ENCODE assay signal across 21 cellular contexts in genomic region chr16:86384980-86385379, GRCh38.
"Had no signal": no experiment of that assay in that cellular context is flagged by ENCODE, and none has a peak within 500 bp of the region (broad histone marks: within the 10 kb centered on the region; RNA-seq: fewer than 3 reads in every experiment).

No MANE protein-coding gene starts in this region.

- H3K4me3 ChIP-seq: gastroesophageal sphincter, heart left ventricle, hepatocyte, pancreas, right lobe of liver, suprapubic skin, transverse colon, vagina had no signal

- ATAC-seq: effector memory CD8-positive, alpha-beta T cell; foreskin keratinocyte; gastroesophageal sphincter; natural killer cell; stimulated activated naive CD8-positive, alpha-beta T cell treated with anti-CD3 and anti-CD28 coated beads, Interleukin-15, amount 100 ng/mL, for 72 hours had no signal

- H2AFZ ChIP-seq: hepatocyte had no signal

- H3K9me3 ChIP-seq: gastroesophageal sphincter, neutrophil, pancreas, right lobe of liver, suprapubic skin, transverse colon, vagina had no signal

- H3K4me3 Mint-ChIP-seq: effector memory CD8-positive, alpha-beta T cell; natural killer cell; stimulated activated naive CD8-positive, alpha-beta T cell treated with anti-CD3 and anti-CD28 coated beads, Interleukin-15, amount 100 ng/mL, for 72 hours had no signal

- H3K4me1 ChIP-seq: foreskin keratinocyte, pancreas, right lobe of liver, suprapubic skin, transverse colon had no signal

- H3K4me1 Mint-ChIP-seq: stimulated activated naive CD8-positive, alpha-beta T cell treated with anti-CD3 and anti-CD28 coated beads, Interleukin-15, amount 100 ng/mL, for 72 hours had no signal

- H3K36me3 Mint-ChIP-seq: natural killer cell had no signal

- H3K27ac ChIP-seq: foreskin keratinocyte, hepatocyte, neutrophil, pancreas, suprapubic skin had no signal

- H3K27ac Mint-ChIP-seq: effector memory CD8-positive, alpha-beta T cell; natural killer cell; progenitor cell of endocrine pancreas; stimulated activated naive CD8-positive, alpha-beta T cell treated with anti-CD3 and anti-CD28 coated beads, Interleukin-15, amount 100 ng/mL, for 72 hours had no signal

- H3K36me3 ChIP-seq: gastroesophageal sphincter, heart left ventricle, neutrophil, pancreas, right lobe of liver, suprapubic skin, transverse colon, vagina had no signal

- H3K4me2 ChIP-seq: hepatocyte had no signal

- H3K27me3 ChIP-seq: foreskin keratinocyte, gastroesophageal sphincter, hepatocyte, pancreas, right lobe of liver, transverse colon, vagina had no signal

- H3K9me3 Mint-ChIP-seq: effector memory CD8-positive, alpha-beta T cell; natural killer cell; stimulated activated naive CD8-positive, alpha-beta T cell treated with anti-CD3 and anti-CD28 coated beads, Interleukin-15, amount 100 ng/mL, for 72 hours had no signal

- DNase-seq: cortex of kidney; effector memory CD8-positive, alpha-beta T cell; foreskin keratinocyte; heart left ventricle; kidney; natural killer cell; pancreas; right lobe of liver; small intestine; stimulated activated CD4-positive, alpha-beta T cell treated with anti-CD3 and anti-CD28 coated beads, Interleukin-15, amount 100 ng/mL, for 24 hours; stimulated activated CD4-positive, alpha-beta T cell treated with anti-CD3 and anti-CD28 coated beads, Interleukin-4, amount 100 ng/mL, for 1 hour; stimulated activated CD8-positive, alpha-beta memory T cell treated with anti-CD3 and anti-CD28 coated beads, Interleukin-4, amount 100 ng/mL, for 48 hours; stimulated activated naive CD4-positive, alpha-beta T cell; stimulated activated naive CD8-positive, alpha-beta T cell treated with anti-CD3 and anti-CD28 coated beads, Interleukin-15, amount 100 ng/mL, for 72 hours; transverse colon had no signal
